In genomic region chr1:10161121-10161520, GRCh38 we compare ENCODE assay signal across 15 cellular contexts. TPM values are rescaled to one million over a fixed set of nuclear protein-coding genes. Genes with fewer than 3 reads are reported as not detected.
DNase-seq lines count a peak whose midpoint lies in the region; ATAC-seq and TF ChIP-seq lines count a peak whose summit lies in the region.
"Had no signal": no experiment of that assay in that cellular context is flagged by ENCODE, and none has a peak within 500 bp of the region (broad histone marks: within the 10 kb centered on the region; RNA-seq: fewer than 3 reads in every experiment).

No MANE protein-coding gene starts in this region.

- TF ChIP-seq CTCF in sigmoid colon (IDR thresholded peaks at IDR 0.05), result no peak
- TF ChIP-seq CTCF in PC-3 (conservative IDR thresholded peaks at IDR 0.05; ENCODE audit: low read depth, low read length), result no peak

- in situ Hi-C loops in G401 (cut with HindIII; ENCODE audit: low sequenced_read_pairs), result no loop called here

- no peak for TF ChIP-seq POLR2A in sigmoid colon (IDR thresholded peaks at IDR 0.05)

- intact Hi-C loops in sigmoid colon (cut with DNase I), result no loop called here
- intact Hi-C loops in PC-3 (cut with micrococcal nuclease), result no loop called here

- H3K27me3 ChIP-seq in layer of hippocampus (ENCODE audit: control insufficient read depth, insufficient read depth, low read length) (no peaks in the 10 kb centered on the region), sigmoid colon (no peaks in the 10 kb centered on the region), PC-3 (ENCODE audit: low read length) (no peaks in the 10 kb centered on the region), MG63 (no peaks in the 10 kb centered on the region)

- H3K4me3 ChIP-seq in sigmoid colon (no peak overlapping the region), PC-3 (ENCODE audit: low read length) (no peak overlapping the region), MG63 (no peak overlapping the region)

- H3K9ac ChIP-seq in PC-3 (ENCODE audit: low read length), result no peak overlapping the region

- no peaks in the 10 kb centered on the region for H3K79me2 ChIP-seq in PC-3 (ENCODE audit: low read length)

- DNase-seq in G401 (ENCODE audit: low spot score), result peak; percentile 95
- peak; percentile 52 to 56 for DNase-seq in cerebellar nuclear complex (lab: John Stamatoyannopoulos, UW)
- no peak for DNase-seq in sigmoid colon
- no peak for DNase-seq in PC-3
- DNase-seq in NCI-H2029 treated with DMSO at 0.1 percent for 48 hours (lab: John Stamatoyannopoulos, UW), result no peak
- no peak for DNase-seq in MG63
- DNase-seq: activated B cell treated with CpG ODN at 0.5 μM for 24 hours; activated naive CD8-positive, alpha-beta T cell treated with anti-CD3 and anti-CD28 coated beads, Interleukin-2, amount 10 ng/mL, durations not matched to agents 7 days and 5 days; AML-193; effector CD4-positive, alpha-beta T cell; NCI-H1092 treated with DMSO at 0.1 percent for 48 hours; OCI-M1 had no signal

- BruUV-seq in PC-3 (replicated peaks; lab: Mats Ljungman, UMichigan), result no TSS peak

- H3F3A ChIP-seq in PC-3 (ENCODE audit: low read length, unreplicated experiment), result no peaks in the 10 kb centered on the region

- peak overlapping the region; percentile 72 for H3K27ac ChIP-seq in layer of hippocampus (ENCODE audit: low read depth, low read length)
- H3K27ac ChIP-seq in sigmoid colon, result peak overlapping the region; percentile 66 to 84 (median 75)
- H3K27ac ChIP-seq in PC-3 (ENCODE audit: low read length), result no peak overlapping the region

- 81 to 83% methylated on average over 11 of the region's 11 CpGs for WGBS in sigmoid colon, 2 donors

- no peak overlapping the region for H3K4me2 ChIP-seq in PC-3 (ENCODE audit: low read length)

- POLR2A ChIA-PET in PC-3 (lab: Charles Lee; ENCODE audit: unreplicated experiment), result no interaction called here

- H3K36me3 ChIP-seq in sigmoid colon (peaks cover 8 to 64% (median 26%) of the 10 kb centered on the region in 4 donors), PC-3 (ENCODE audit: low read depth, low read length) (peaks cover 10% of the 10 kb centered on the region; the same call in 1 of the 2 replicates), MG63 (peaks cover 22% of the 10 kb centered on the region)

- no peaks in the 10 kb centered on the region for H3K9me2 ChIP-seq in PC-3 (replicated peaks; ENCODE audit: low read length)

- CTCF ChIA-PET in PC-3 (lab: Charles Lee), result no interaction called here

- ATAC-seq in PC-3, result no peak
- ATAC-seq in HG03039 (IDR thresholded peaks at IDR 0.05; ENCODE audit: unreplicated experiment), result no peak
- ATAC-seq: HepG2 had no signal

- no peaks in the 10 kb centered on the region for H4K20me1 ChIP-seq in PC-3 (ENCODE audit: low read length)

- no peak for TF ChIP-seq EP300 in sigmoid colon (IDR thresholded peaks at IDR 0.05)

- no peak overlapping the region for H2AFZ ChIP-seq in PC-3 (ENCODE audit: low read length)

- H3K9me3 ChIP-seq in sigmoid colon, result no peaks in the 10 kb centered on the region
- no peaks in the 10 kb centered on the region for H3K9me3 ChIP-seq in PC-3 (ENCODE audit: low read length)
- H3K9me3 ChIP-seq in MG63, result no peaks in the 10 kb centered on the region

- H3K4me1 ChIP-seq in sigmoid colon (peaks cover 0 to 19% (median 16%) of the 10 kb centered on the region in 4 donors), PC-3 (ENCODE audit: insufficient read depth, low read length) (no peaks in the 10 kb centered on the region)

RNA-seq across cellular contexts. Expression of gene KIF1B, which starts 49.2 kb away (rescaled TPM):
- 11.8 and 19.9 TPM in 2 replicates for total RNA-seq in G401 (2014; rRNA removed; shearing (Covaris generic))
- total RNA-seq in sigmoid colon, result 10 to 100 TPM; 46.4 to 78.4 (median 52.8) TPM
- 10 to 100 TPM in 1 of 3 donors, 1 to 10 TPM in 2; 4.8 to 14.5 (median 5.1) TPM for polyA plus RNA-seq in sigmoid colon
- 21.4 and 24.2 TPM in 2 replicates for total RNA-seq in PC-3 (2014; rRNA removed)
- 18.1 and 25.7 TPM in 2 replicates for total RNA-seq in MG63 (2014; rRNA removed; shearing (Covaris generic); ENCODE audit: low replicate concordance)

Comparison
In these comparisons a context has a peak if more than half of its experiments do, and no peak if none do; other contexts are left out.
1. DNase-seq: peak in G401 (single experiment) and cerebellar nuclear complex (2 of 2); none in sigmoid colon (single experiment), PC-3 (single experiment), NCI-H2029 treated with DMSO at 0.1 percent for 48 hours (single experiment) and MG63 (single experiment).